16 cellular contexts compared by ENCODE assay signal in the genomic region with DNA sequence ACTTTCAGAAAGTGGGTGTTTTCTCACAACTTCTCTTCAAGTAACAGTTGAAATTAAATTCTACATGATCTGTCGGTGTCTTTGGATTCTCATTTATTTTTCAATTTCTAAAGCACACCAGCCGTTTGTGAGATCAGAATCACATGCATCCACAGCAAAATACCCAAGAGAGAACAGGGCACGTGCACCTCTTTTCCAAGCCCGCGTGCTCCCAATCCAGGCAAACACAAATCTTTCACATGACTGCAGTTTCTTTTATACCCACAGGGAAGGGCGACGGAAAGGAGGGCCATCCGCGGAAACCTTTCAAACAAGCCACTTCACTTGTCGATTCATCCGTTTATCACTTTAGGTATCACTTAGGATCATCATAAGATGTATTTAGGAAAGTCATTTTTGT.
"Had no signal": no experiment of that assay in that cellular context is flagged by ENCODE, and none has a peak within 500 bp of the region (broad histone marks: within the 10 kb centered on the region; RNA-seq: fewer than 3 reads in every experiment).

No MANE protein-coding gene starts in this region.

- H3K36me3 ChIP-seq: gastroesophageal sphincter, neutrophil, right atrium auricular region, stomach, upper lobe of right lung had no signal

- ATAC-seq: activated CD8-positive, alpha-beta T cell treated with anti-CD3 and anti-CD28 coated beads for 36 hours; activated naive CD4-positive, alpha-beta T cell treated with anti-CD3 and anti-CD28 coated beads, Interleukin-2, amount 50 U/mL, for 72 hours; activated T-cell treated with anti-CD3 and anti-CD28 coated beads, Interleukin-2, amount 50 U/mL, for 4 hours; gastroesophageal sphincter; naive thymus-derived CD4-positive, alpha-beta T cell had no signal

- DNase-seq: activated CD4-positive, alpha-beta T cell treated with anti-CD3 and anti-CD28 coated beads for 4 hours; activated CD8-positive, alpha-beta T cell treated with anti-CD3 and anti-CD28 coated beads for 36 hours; activated effector memory CD4-positive, alpha-beta T cell treated with anti-CD3 and anti-CD28 coated beads, Interleukin-2, amount 50 U/mL, for 16 hours; activated T-cell treated with anti-CD3 and anti-CD28 coated beads, Interleukin-2, amount 50 U/mL, for 4 hours; amygdala; central memory CD4-positive, alpha-beta T cell; naive thymus-derived CD4-positive, alpha-beta T cell; stimulated activated CD4-positive, alpha-beta T cell treated with anti-CD3 and anti-CD28 coated beads, Interleukin-1b, Interleukin-23, amount 100 ng/mL, for 48 hours; stomach; testis; upper lobe of right lung had no signal

- H3K4me1 ChIP-seq: gastroesophageal sphincter, right atrium auricular region, testis, upper lobe of right lung had no signal

- H3K4me3 ChIP-seq: coronary artery, gastroesophageal sphincter, right atrium auricular region, stomach, testis, upper lobe of right lung had no signal

- H3K27me3 ChIP-seq: gastroesophageal sphincter, neutrophil, right atrium auricular region, stomach, testis, upper lobe of right lung had no signal

- H3K9me3 ChIP-seq: neutrophil, testis, upper lobe of right lung had no signal
